Comparison of ENCODE assay signal across 9 cellular contexts in the genomic region with DNA sequence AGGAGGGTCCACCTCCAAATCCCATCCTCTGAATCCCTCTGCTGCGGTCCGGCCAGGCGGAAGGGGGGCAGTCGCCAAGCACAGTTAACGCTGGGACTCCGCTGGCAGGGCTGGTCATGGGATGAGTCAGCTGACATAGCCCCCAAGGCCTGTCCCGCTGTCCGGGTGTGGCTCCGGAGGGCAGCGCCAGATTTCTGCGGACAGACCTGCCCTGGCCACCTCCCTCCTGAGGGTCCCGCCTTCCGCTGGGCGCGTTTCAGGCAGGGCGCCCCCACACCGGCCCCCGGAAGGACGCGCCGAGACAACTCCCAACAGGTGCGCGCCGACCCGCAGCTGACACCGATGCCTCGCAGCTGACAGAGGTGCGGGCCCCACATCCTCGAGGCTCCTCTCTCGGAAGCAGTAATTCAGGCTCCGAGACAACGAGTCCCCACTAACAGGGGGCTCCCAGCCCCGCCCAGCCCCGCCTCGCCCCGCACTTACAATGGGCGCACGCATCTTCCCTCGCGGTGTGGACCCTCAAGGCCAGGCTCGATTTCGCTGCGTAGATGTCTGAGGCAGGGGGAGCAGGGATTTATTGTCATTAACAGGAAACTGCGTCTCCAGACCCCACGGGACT. TPM values are rescaled to one million over a fixed set of nuclear protein-coding genes. Genes with fewer than 3 reads are reported as not detected.
DNase-seq lines count a peak whose midpoint lies in the region; ATAC-seq and TF ChIP-seq lines count a peak whose summit lies in the region.
"Had no signal": no experiment of that assay in that cellular context is flagged by ENCODE, and none has a peak within 500 bp of the region (broad histone marks: within the 10 kb centered on the region; RNA-seq: fewer than 3 reads in every experiment).

No MANE protein-coding gene starts in this region.

- in situ Hi-C loops in brain microvascular endothelial cell (cut with HindIII; ENCODE audit: low pct_ligation_motif_present, low sequenced_read_pairs): no loop called here

- TF ChIP-seq EP300 in sigmoid colon (IDR thresholded peaks at IDR 0.05): no peak

- peaks cover 28% of the 10 kb centered on the region for H3K4me1 ChIP-seq in iPS-20b (ENCODE audit: insufficient read depth, low read length)
- H3K4me1 ChIP-seq in sigmoid colon: peaks cover 0 to 45% (median 42%) of the 10 kb centered on the region in 4 donors

- H3K9ac ChIP-seq in iPS-20b (ENCODE audit: low read depth, low read length): peak overlapping the region; percentile 43; the same call in 1 of the 2 replicates

- H3K27me3 ChIP-seq in brain microvascular endothelial cell (replicated peaks) (no peaks in the 10 kb centered on the region), iPS-20b (ENCODE audit: insufficient read depth, low read length) (peaks cover 24% of the 10 kb centered on the region; the same call in 1 of the 2 replicates), sigmoid colon (no peaks in the 10 kb centered on the region)

- CTCF ChIA-PET in AG04449 (lab: Yijun Ruan, JAX): interaction anchor here (1.1 kb wide), 1 partner anchor 135 kb away, joined by 3 read pairs; no protein-coding TSS in a partner anchor

- intact Hi-C loops in sigmoid colon (cut with DNase I): loop anchor here (2.0 to 5.0 kb wide), 3 partner anchors 36 to 121 kb away; partner anchors contain the start of genes PLAAT4 and PLAAT5

- H3K27ac ChIP-seq in brain microvascular endothelial cell (no peak overlapping the region), iPS-20b (ENCODE audit: low read length) (no peak overlapping the region), sigmoid colon (peak overlapping the region; percentile 79 to 85 (median 84))
- H3K27ac ChIP-seq: neutrophil had no signal

- ATAC-seq in GM21576 (IDR thresholded peaks at IDR 0.05; ENCODE audit: unreplicated experiment): peak; percentile 56

- H3K9me3 ChIP-seq in iPS-20b (ENCODE audit: insufficient read depth, low read depth, low read length) (no peaks in the 10 kb centered on the region), sigmoid colon (no peaks in the 10 kb centered on the region)
- H3K9me3 ChIP-seq: neutrophil had no signal

- no peak for TF ChIP-seq POLR2A in sigmoid colon (IDR thresholded peaks at IDR 0.05)

- H3K36me3 ChIP-seq in brain microvascular endothelial cell (replicated peaks) (no peaks in the 10 kb centered on the region), iPS-20b (ENCODE audit: insufficient read depth, low read depth, low read length) (no peaks in the 10 kb centered on the region), sigmoid colon (no peaks in the 10 kb centered on the region)
- H3K36me3 ChIP-seq: neutrophil had no signal

- WGBS in sigmoid colon, 2 donors: 2 to 5% methylated on average over 45 of the region's 45 CpGs

- TF ChIP-seq CTCF in AG04449 (IDR thresholded peaks at IDR 0.05; ENCODE audit: insufficient read depth, low read length, missing control alignments) (no peak), brain microvascular endothelial cell (IDR thresholded peaks at IDR 0.05; ENCODE audit: low read depth, low read length, missing control alignments) (no peak), sigmoid colon (IDR thresholded peaks at IDR 0.05) (no peak)

- no peak for DNase-seq in AG04449 (ENCODE audit: low read depth, low spot score)
- DNase-seq in T follicular helper cell (ENCODE audit: low read depth): peak; percentile 19
- no peak for DNase-seq in brain microvascular endothelial cell
- peak; percentile 84 for DNase-seq in sigmoid colon
- no peak for DNase-seq in HCEC 1CT
- DNase-seq in DMS153 (lab: John Stamatoyannopoulos, UW): no peak

- H3K4me3 ChIP-seq in AG04449 (ENCODE audit: low read depth, low read length) (peak overlapping the region; percentile 61), brain microvascular endothelial cell (ENCODE audit: low read depth, low read length) (peak overlapping the region; percentile 61), iPS-20b (ENCODE audit: low read length) (peak overlapping the region; percentile 73), sigmoid colon (peak overlapping the region; percentile 57 to 81 (median 71))

- POLR2A ChIA-PET in AG04449 (lab: Yijun Ruan, JAX): interaction anchor here (1.0 kb wide), 1 partner anchor 11 kb away, joined by 3 read pairs; no protein-coding TSS in a partner anchor

RNA-seq across cellular contexts. Expression of gene PLAAT3, which starts 0.6 kb away (rescaled TPM):
- 10 to 100 TPM; 34.9 to 59.9 (median 47.9) TPM for total RNA-seq in sigmoid colon
- polyA plus RNA-seq in sigmoid colon: 10 to 100 TPM; 14.6 to 34.7 (median 21.0) TPM

RNA-seq across cellular contexts. Expression of gene PLAAT2, which starts 50.4 kb away (rescaled TPM):
- total RNA-seq in sigmoid colon: under 1 TPM in 1 of 4 donors, not detected in 3; 0.71 TPM
- 100 to 1,000 TPM in 2 of 3 donors, 10 to 100 TPM in 1; 27.0 to 233 (median 112) TPM for polyA plus RNA-seq in sigmoid colon

RNA-seq across cellular contexts. Expression of gene ATL3, which starts 57.5 kb away (rescaled TPM):
- 100 to 1,000 TPM in 3 of 4 donors, 10 to 100 TPM in 1; 97.8 to 115 (median 102) TPM for total RNA-seq in sigmoid colon
- polyA plus RNA-seq in sigmoid colon: 10 to 100 TPM in 1 of 3 donors, 1 to 10 TPM in 2; 8.4 to 16.3 (median 8.8) TPM

Comparison
In these comparisons a context has a peak if more than half of its experiments do, and no peak if none do; other contexts are left out.
1. DNase-seq: peak in T follicular helper cell (single experiment) and sigmoid colon (single experiment); none in AG04449 (single experiment), brain microvascular endothelial cell (single experiment), HCEC 1CT (single experiment) and DMS153 (single experiment).
2. H3K27ac ChIP-seq: peak in sigmoid colon (4 of 4); none in brain microvascular endothelial cell (single experiment) and iPS-20b (single experiment).
3. Peak in every context shown above with its lines, with median percentiles within 50 percentile points of each other: H3K4me3 ChIP-seq.